In the genomic region with DNA sequence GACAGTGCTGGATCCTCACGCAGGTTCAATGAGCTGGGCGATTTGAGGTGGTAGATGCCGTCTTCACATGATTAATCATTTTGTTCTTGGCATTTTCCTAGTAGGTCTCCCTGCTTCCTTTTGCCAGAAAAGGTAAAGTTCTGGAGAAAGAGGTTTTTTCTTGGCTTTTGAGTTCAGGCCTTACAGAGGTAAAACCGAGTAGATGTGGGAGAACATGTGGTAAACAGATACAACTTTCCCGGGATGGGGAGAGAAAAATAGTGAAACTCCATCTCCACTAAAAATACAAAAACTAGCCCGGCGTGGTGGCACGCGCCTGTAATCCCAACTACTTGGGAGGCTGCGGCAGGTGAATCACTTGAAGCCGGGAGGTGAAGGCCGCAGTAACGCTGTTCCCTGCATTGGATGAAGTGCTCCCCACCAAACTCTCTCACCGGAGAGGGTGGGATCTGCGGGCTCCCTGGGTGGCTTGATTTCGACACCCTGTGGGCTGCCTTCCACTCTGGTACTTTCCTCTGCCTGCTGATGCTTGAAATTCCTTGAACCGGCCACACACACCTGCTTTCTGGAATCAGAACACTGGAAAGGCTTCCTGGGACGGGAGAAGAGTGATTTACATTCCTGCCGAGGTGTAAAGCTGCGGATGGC, we compare ENCODE assay signal across 16 cellular contexts.
DNase-seq lines count a peak whose midpoint lies in the region; ATAC-seq, FAIRE-seq and TF ChIP-seq lines count a peak whose summit lies in the region.
"Had no signal": no experiment of that assay in that cellular context is flagged by ENCODE, and none has a peak within 500 bp of the region (broad histone marks: within the 10 kb centered on the region; RNA-seq: fewer than 3 reads in every experiment).

No MANE protein-coding gene starts in this region.

- H3K27me3 ChIP-seq in HCT116 (ENCODE audit: insufficient read depth, low read length) (no peaks in the 10 kb centered on the region), pancreas (no peaks in the 10 kb centered on the region), endodermal cell (ENCODE audit: control insufficient read depth, insufficient read depth, low read length, poor library complexity, severe bottlenecking) (no peaks in the 10 kb centered on the region)

- POLR2A ChIA-PET in HCT116 (lab: Charles Lee), result no interaction called here

- H3K9ac ChIP-seq in HCT116 (ENCODE audit: low read length) (no peak overlapping the region), endodermal cell (ENCODE audit: extremely low read depth, low read length, poor library complexity, severe bottlenecking) (no peak overlapping the region)
- H3K9ac ChIP-seq: parathyroid adenoma had no signal

- no peak for TF ChIP-seq POLR2A in HCT116 (IDR thresholded peaks at IDR 0.05; ENCODE audit: borderline replicate concordance, extremely low read depth, insufficient read depth, insufficient read length)

- DNase-seq in HCT116 (ENCODE audit: low read depth, low spot score), result no peak
- DNase-seq in SW480 (ENCODE audit: low spot score), result peak; percentile 70
- peak; percentile 18 for DNase-seq in glomerular visceral epithelial cell (ENCODE audit: extremely low spot score)
- peak in 1 of 6 donors; percentile 16 for DNase-seq in pancreas
- no peak for DNase-seq in stimulated activated CD4-positive, alpha-beta T cell treated with anti-CD3 and anti-CD28 coated beads, Interleukin-4, amount 100 ng/mL, for 4 hours
- no peak for DNase-seq in endodermal cell
- DNase-seq: COR-L47, EL, NCI-H2029 treated with DMSO at 0.1 percent for 48 hours had no signal

- H3K4me3 ChIP-seq in HCT116 (replicated peaks in 1 of 2; ENCODE audit: low read depth in 1 of 2, low read length in 2 of 2) (no peak overlapping the region; a peak in 1 of 4 replicates), pancreas (no peak overlapping the region), endodermal cell (ENCODE audit: low read length) (no peak overlapping the region)

- no peak overlapping the region for H2AFZ ChIP-seq in HCT116 (ENCODE audit: low read depth, low read length, poor library complexity, severe bottlenecking)
- H2AFZ ChIP-seq: parathyroid adenoma had no signal

- CTCF ChIA-PET in HCT116 (lab: Charles Lee), result interaction anchor here (2.8 kb wide), 1 partner anchor 13 kb away, joined by 9 read pairs; no protein-coding TSS in a partner anchor

- H3K27ac Mint-ChIP-seq in endodermal cell, result no peak overlapping the region
- H3K27ac Mint-ChIP-seq: activated CD8-positive, alpha-beta T cell treated with anti-CD3 and anti-CD28 coated beads, Interleukin-2, amount 10 ng/mL, durations not matched to agents 7 days and 5 days; activated T-helper 2 cell treated with anti-CD3 and anti-CD28 coated beads, Interferon-gamma antibody, Interleukin-2, Interleukin-4, amounts not matched to agents 10 μg/mL and 5 μg/mL and 100 μg/mL, durations not matched to agents 14 hours and 24 hours and 36 hours; WTC11 had no signal

- no peaks in the 10 kb centered on the region for H3K9me2 ChIP-seq in HCT116 (ENCODE audit: insufficient read depth)

- no peaks in the 10 kb centered on the region for H4K20me1 ChIP-seq in HCT116 (ENCODE audit: insufficient read depth)

- H3K27ac ChIP-seq in HCT116 (ENCODE audit: low read depth, low read length) (peak overlapping the region; percentile 36), pancreas (peak overlapping the region; percentile 78 to 82 (median 79)), endodermal cell (ENCODE audit: low read depth, low read length) (no peak overlapping the region)
- H3K27ac ChIP-seq: parathyroid adenoma had no signal

- no peak for TF ChIP-seq RAD21 in HCT116 (IDR thresholded peaks at IDR 0.05; ENCODE audit: low read depth)

- FAIRE-seq in pancreas (lab: Jason Lieb, UNC), result no peak
- FAIRE-seq: small intestine had no signal

- TF ChIP-seq CTCF in HCT116 (IDR thresholded peaks at IDR 0.05 in 2 of 3, conservative IDR thresholded peaks at IDR 0.05 in 1 of 3; ENCODE audit: borderline replicate concordance in 1 of 3, insufficient read depth in 1 of 3, low read depth in 2 of 3, low read length in 2 of 3) (no peak), pancreas (IDR thresholded peaks at IDR 0.05) (no peak), endodermal cell (conservative IDR thresholded peaks at IDR 0.05) (no peak)

- 69 to 77% methylated on average over 20 of the region's 20 CpGs for WGBS in pancreas, 2 donors
- WGBS in endodermal cell (ENCODE audit: insufficient coverage in 1 of 2, insufficient read length in 1 of 2), 2 experiments, result 97% methylated on average over 6 to 20 of the region's 20 CpGs

- H3K36me3 Mint-ChIP-seq in endodermal cell (ENCODE audit: low read depth), result peaks cover 20% of the 10 kb centered on the region

- no peak overlapping the region for H3K4me3 Mint-ChIP-seq in endodermal cell
- H3K4me3 Mint-ChIP-seq: activated CD8-positive, alpha-beta T cell treated with anti-CD3 and anti-CD28 coated beads, Interleukin-2, amount 10 ng/mL, durations not matched to agents 7 days and 5 days; WTC11 had no signal

- H3K36me3 ChIP-seq in HCT116 (ENCODE audit: control insufficient read depth in 1 of 2, insufficient read depth in 2 of 2, low read length in 2 of 2) (no peaks in the 10 kb centered on the region), pancreas (no peaks in the 10 kb centered on the region), endodermal cell (ENCODE audit: control insufficient read depth, insufficient read depth, low read length) (peaks cover 17% of the 10 kb centered on the region)

- no peaks in the 10 kb centered on the region for H3K79me2 ChIP-seq in HCT116 (ENCODE audit: insufficient read depth, low read length)
- H3K79me2 ChIP-seq: parathyroid adenoma had no signal

- H3K27me3 Mint-ChIP-seq in endodermal cell (ENCODE audit: insufficient read depth), result no peaks in the 10 kb centered on the region

- H3K4me1 ChIP-seq in HCT116 (ENCODE audit: control insufficient read depth in 1 of 2, insufficient read depth in 2 of 2, low read length in 2 of 2) (peaks cover 0 to 24% of the 10 kb centered on the region in 2 experiments; a peak in 1 of 4 replicates), pancreas (peaks cover 0 to 3% (median 0%) of the 10 kb centered on the region in 3 donors), endodermal cell (ENCODE audit: control insufficient read depth, insufficient read depth, low read length) (peaks cover 5% of the 10 kb centered on the region)
- H3K4me1 ChIP-seq: parathyroid adenoma had no signal

- ATAC-seq in HCT116 (no peak), pancreas (peak in 3 of 4 donors; percentile 13 to 38 (median 24)), GM18873 (IDR thresholded peaks at IDR 0.05; ENCODE audit: low FRiP score, unreplicated experiment) (no peak), GM21360 (IDR thresholded peaks at IDR 0.05; ENCODE audit: unreplicated experiment) (no peak)

- no TSS peak for BruUV-seq in HCT116 (replicated peaks; lab: Mats Ljungman, UMichigan)

- H3K9me3 ChIP-seq in HCT116 (ENCODE audit: control insufficient read depth in 1 of 2, insufficient read depth in 1 of 2, low read depth in 1 of 2, low read length in 2 of 2), result peaks cover 4 to 13% of the 10 kb centered on the region in 2 experiments; a peak in 2 of 4 replicates
- no peaks in the 10 kb centered on the region for H3K9me3 ChIP-seq in pancreas
- peaks cover 21% of the 10 kb centered on the region for H3K9me3 ChIP-seq in endodermal cell (ENCODE audit: control insufficient read depth, low read length)

- RAD21 ChIA-PET in HCT116 (lab: Charles Lee; ENCODE audit: low non-redundant PET in 1 of 2, low total read pairs in 2 of 2, uncharacterized antibody in 2 of 2, unreplicated experiment in 2 of 2), result interaction anchor here in 1 of 2 experiments (0.6 kb wide), 1 partner anchor 210 kb away, joined by 3 read pairs; no protein-coding TSS in a partner anchor

- intact Hi-C loops in HCT116 (cut with micrococcal nuclease), result no loop called here
- intact Hi-C loops in pancreas (cut with DNase I), result loop anchor here in 1 of 3 donors (10.0 kb wide), 1 partner anchor 566 kb away; no protein-coding TSS in a partner anchor

- H3K9me3 Mint-ChIP-seq in endodermal cell, result peaks cover 37% of the 10 kb centered on the region

- H3K4me1 Mint-ChIP-seq in endodermal cell, result peaks cover 4% of the 10 kb centered on the region
- H3K4me1 Mint-ChIP-seq: WTC11 had no signal

- H3K4me2 ChIP-seq in HCT116 (ENCODE audit: low read length), result peak overlapping the region; percentile 23; the same call in 1 of the 2 replicates

TF ChIP-seq in HCT116, 20 proteins besides CTCF, POLR2A, EP300 and RAD21:
- TF ChIP-seq EZH2phosphoT487 (IDR thresholded peaks at IDR 0.05; ENCODE audit: borderline replicate concordance) (no peak), JUND (IDR thresholded peaks at IDR 0.05) (no peak), SRF (IDR thresholded peaks at IDR 0.05; ENCODE audit: low read depth) (no peak), ZNF274 (IDR thresholded peaks at IDR 0.05; ENCODE audit: low read depth, low read length) (no peak), CBX3 (IDR thresholded peaks at IDR 0.05; ENCODE audit: low read depth) (no peak), FOSL1 (IDR thresholded peaks at IDR 0.05; ENCODE audit: low read depth) (no peak), POLR2AphosphoS5 (IDR thresholded peaks at IDR 0.05; ENCODE audit: low read depth, low read length) (no peak)
- TF ChIP-seq, protein P1, sequence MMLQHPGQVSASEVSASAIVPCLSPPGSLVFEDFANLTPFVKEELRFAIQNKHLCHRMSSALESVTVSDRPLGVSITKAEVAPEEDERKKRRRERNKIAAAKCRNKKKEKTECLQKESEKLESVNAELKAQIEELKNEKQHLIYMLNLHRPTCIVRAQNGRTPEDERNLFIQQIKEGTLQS (IDR thresholded peaks at IDR 0.05), result no peak

Comparison
In these comparisons a context has a peak if more than half of its experiments do, and no peak if none do; other contexts are left out.
1. ATAC-seq: peak in pancreas (3 of 4); none in HCT116 (single experiment), GM18873 (single experiment) and GM21360 (single experiment).
2. DNase-seq: peak in SW480 (single experiment) and glomerular visceral epithelial cell (single experiment); none in HCT116 (single experiment), stimulated activated CD4-positive, alpha-beta T cell treated with anti-CD3 and anti-CD28 coated beads, Interleukin-4, amount 100 ng/mL, for 4 hours (0 of 2) and endodermal cell (single experiment).